9 cellular contexts compared by ENCODE assay signal in the genomic region with DNA sequence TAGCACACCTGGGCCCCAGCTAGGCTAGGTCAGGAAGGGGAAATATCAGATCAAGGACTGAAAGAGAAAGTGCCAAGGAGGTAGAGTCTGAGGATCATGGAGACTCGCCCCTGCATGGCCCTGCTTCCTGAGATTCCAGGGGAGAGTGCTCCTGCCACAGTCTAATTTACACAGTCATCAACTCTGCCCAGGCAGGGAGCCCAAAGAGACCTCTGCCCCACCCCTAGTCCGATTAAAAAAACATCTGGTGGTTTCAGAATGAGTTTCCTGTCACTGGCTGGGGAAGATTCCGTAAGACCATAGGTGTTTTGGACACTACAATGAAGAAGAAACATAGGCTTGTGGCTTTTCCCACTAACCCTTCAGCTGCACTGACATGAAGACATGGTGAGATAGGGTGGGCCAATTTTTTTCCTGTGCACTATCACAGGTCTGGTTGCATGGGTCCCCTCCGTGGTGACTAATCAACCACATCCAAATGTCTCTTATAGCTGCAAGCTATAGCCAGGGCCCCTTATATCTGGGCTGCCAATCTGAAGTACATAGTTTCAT. TPM values are rescaled to one million over a fixed set of nuclear protein-coding genes. Genes with fewer than 3 reads are reported as not detected.
A peak's percentile ranks its signal among the peaks of the same experiment; 100 is the strongest.
DNase-seq lines count a peak whose midpoint lies in the region; ATAC-seq and TF ChIP-seq lines count a peak whose summit lies in the region.
"Had no signal": no experiment of that assay in that cellular context is flagged by ENCODE, and none has a peak within 500 bp of the region (broad histone marks: within the 10 kb centered on the region; RNA-seq: fewer than 3 reads in every experiment).

No MANE protein-coding gene starts in this region.

- TF ChIP-seq CTCF in prostate gland (IDR thresholded peaks at IDR 0.05) (no peak), WERI-Rb-1 (IDR thresholded peaks at IDR 0.05; ENCODE audit: low read depth, low read length) (no peak)

- H3K27ac Mint-ChIP-seq in CD4-positive, alpha-beta memory T cell: peak overlapping the region in 3 of 7 donors; percentile 53 to 79 (median 73)

- H3K9me3 ChIP-seq in CD4-positive, alpha-beta memory T cell (ENCODE audit: control insufficient read depth in 1 of 2, low read length in 2 of 2): no peaks in the 10 kb centered on the region
- H3K9me3 ChIP-seq in prostate gland (no peaks in the 10 kb centered on the region), WERI-Rb-1 (ENCODE audit: severe bottlenecking) (no peaks in the 10 kb centered on the region)

- H3K36me3 ChIP-seq in CD4-positive, alpha-beta memory T cell (ENCODE audit: insufficient read depth, low read length): no peaks in the 10 kb centered on the region
- H3K36me3 ChIP-seq in prostate gland (no peaks in the 10 kb centered on the region), WERI-Rb-1 (no peaks in the 10 kb centered on the region)

- H3K4me3 Mint-ChIP-seq in CD4-positive, alpha-beta memory T cell: peak overlapping the region; percentile 40 to 80 (median 65)
- H3K4me3 Mint-ChIP-seq in activated T-cell treated with anti-CD3 and anti-CD28 coated beads, Interleukin-2, amount 50 U/mL, for 4 hours: peak overlapping the region; percentile 12

- peaks cover 15% of the 10 kb centered on the region for H3K4me1 ChIP-seq in CD4-positive, alpha-beta memory T cell (ENCODE audit: insufficient read depth, low read length)
- no peaks in the 10 kb centered on the region for H3K4me1 ChIP-seq in prostate gland (replicated peaks)

- peak overlapping the region in 1 of 2 donors; percentile 11 for H3K4me3 ChIP-seq in CD4-positive, alpha-beta memory T cell (ENCODE audit: low read length in 2 of 2)
- H3K4me3 ChIP-seq in prostate gland (no peak overlapping the region), WERI-Rb-1 (ENCODE audit: low read depth, low read length) (no peak overlapping the region)

- H3K4me1 Mint-ChIP-seq in CD4-positive, alpha-beta memory T cell: peaks cover 11 to 22% (median 13%) of the 10 kb centered on the region in 4 donors
- peaks cover 64% of the 10 kb centered on the region for H3K4me1 Mint-ChIP-seq in activated T-cell treated with anti-CD3 and anti-CD28 coated beads, Interleukin-2, amount 50 U/mL, for 4 hours (ENCODE audit: low read depth)

- ATAC-seq in GM19351 (IDR thresholded peaks at IDR 0.05; ENCODE audit: unreplicated experiment) (peak; percentile 93), HG03175 (IDR thresholded peaks at IDR 0.05; ENCODE audit: unreplicated experiment) (peak; percentile 95)
- peak; percentile 86 to 91 for ATAC-seq in activated T-cell treated with anti-CD3 and anti-CD28 coated beads, Interleukin-2, amount 50 U/mL, for 4 hours

- no peaks in the 10 kb centered on the region for H3K27me3 ChIP-seq in CD4-positive, alpha-beta memory T cell (ENCODE audit: insufficient read depth, low read length)
- H3K27me3 ChIP-seq in prostate gland (replicated peaks; ENCODE audit: insufficient read depth) (no peaks in the 10 kb centered on the region), WERI-Rb-1 (ENCODE audit: insufficient read depth, low read depth, severe bottlenecking) (peaks cover 23% of the 10 kb centered on the region)

- intact Hi-C loops in CD4-positive, alpha-beta memory T cell (cut with micrococcal nuclease): no loop called here
- intact Hi-C loops in prostate gland (cut with DNase I): no loop called here

- 54% methylated on average over 4 of the region's 4 CpGs for WGBS in prostate gland

- H3K36me3 Mint-ChIP-seq in CD4-positive, alpha-beta memory T cell: no peaks in the 10 kb centered on the region
- H3K36me3 Mint-ChIP-seq in activated T-cell treated with anti-CD3 and anti-CD28 coated beads, Interleukin-2, amount 50 U/mL, for 4 hours (ENCODE audit: insufficient read depth): no peaks in the 10 kb centered on the region

- H3K9me3 Mint-ChIP-seq in CD4-positive, alpha-beta memory T cell: no peaks in the 10 kb centered on the region
- no peaks in the 10 kb centered on the region for H3K9me3 Mint-ChIP-seq in activated T-cell treated with anti-CD3 and anti-CD28 coated beads, Interleukin-2, amount 50 U/mL, for 4 hours

- CTCF ChIA-PET in CD4-positive, alpha-beta memory T cell (lab: Charles Lee; ENCODE audit: partially characterized antibody): interaction anchor here (1.0 kb wide), 1 partner anchor 60 kb away, joined by 3 read pairs; no protein-coding TSS in a partner anchor

- no peak for TF ChIP-seq POLR2A in prostate gland (IDR thresholded peaks at IDR 0.05)

- peaks cover 0 to 1% of the 10 kb centered on the region in 2 donors for H3K27me3 Mint-ChIP-seq in CD4-positive, alpha-beta memory T cell
- no peaks in the 10 kb centered on the region for H3K27me3 Mint-ChIP-seq in activated T-cell treated with anti-CD3 and anti-CD28 coated beads, Interleukin-2, amount 50 U/mL, for 4 hours (ENCODE audit: low read depth)

- POLR2A ChIA-PET in CD4-positive, alpha-beta memory T cell (lab: Charles Lee; ENCODE audit: partially characterized antibody): interaction anchor here (0.7 kb wide), 1 partner anchor 11 kb away, joined by 3 read pairs; no protein-coding TSS in a partner anchor

- no peak for DNase-seq in CD4-positive, alpha-beta memory T cell
- no peak for DNase-seq in activated T-cell treated with anti-CD3 and anti-CD28 coated beads, Interleukin-2, amount 50 U/mL, for 4 hours
- DNase-seq in prostate gland (ENCODE audit: low spot score): no peak
- no peak for DNase-seq in WERI-Rb-1
- no peak for DNase-seq in UCSD-AML1 (lab: John Stamatoyannopoulos, UW; ENCODE audit: unreplicated experiment)
- DNase-seq in activated effector memory CD4-positive, alpha-beta T cell treated with anti-CD3 and anti-CD28 coated beads, Interleukin-2, amount 50 U/mL, for 16 hours: no peak

- H3K27ac ChIP-seq in CD4-positive, alpha-beta memory T cell (ENCODE audit: low read depth, low read length): no peak overlapping the region
- H3K27ac ChIP-seq in prostate gland: no peak overlapping the region
- no peak overlapping the region for H3K27ac ChIP-seq in WERI-Rb-1
- H3K27ac ChIP-seq: VCaP had no signal

RNA-seq across cellular contexts. Expression of a gene that starts 31.5 kb away (rescaled TPM):
- total RNA-seq in CD4-positive, alpha-beta memory T cell: not detected
- polyA plus RNA-seq in CD4-positive, alpha-beta memory T cell: under 1 TPM; 0.21 to 0.82 TPM
- total RNA-seq in activated T-cell treated with anti-CD3 and anti-CD28 coated beads, Interleukin-2, amount 50 U/mL, for 4 hours: 1,000 to 10,000 TPM; 1,078 to 3,056 (median 1,179) TPM
- total RNA-seq in prostate gland: 1 to 10 TPM in 1 of 2 donors, not detected in 1; 1.1 TPM

RNA-seq across cellular contexts. Expression of a gene that starts 56.0 kb away (rescaled TPM):
- total RNA-seq in CD4-positive, alpha-beta memory T cell: not detected
- 1 to 10 TPM in 1 of 2 donors, under 1 TPM in 1; 0.63 to 8.1 TPM for polyA plus RNA-seq in CD4-positive, alpha-beta memory T cell
- 100 to 1,000 TPM in 1 of 3 donors, 10 to 100 TPM in 2; 34.7 to 116 (median 58.8) TPM for total RNA-seq in activated T-cell treated with anti-CD3 and anti-CD28 coated beads, Interleukin-2, amount 50 U/mL, for 4 hours
- under 1 TPM in 1 of 2 donors, not detected in 1; 0.55 TPM for total RNA-seq in prostate gland

Comparison
In these comparisons a context has a peak if more than half of its experiments do, and no peak if none do; other contexts are left out.
1. RNA of a gene that starts 31.5 kb away (total RNA-seq): 1,078 to 3,056 TPM in activated T-cell treated with anti-CD3 and anti-CD28 coated beads, Interleukin-2, amount 50 U/mL, for 4 hours; 1.1 TPM in prostate gland and not detected in CD4-positive, alpha-beta memory T cell; every median in the first group is over 100 times any median in the second.
2. RNA of a gene that starts 56.0 kb away (total RNA-seq): 34.7 to 116 TPM in activated T-cell treated with anti-CD3 and anti-CD28 coated beads, Interleukin-2, amount 50 U/mL, for 4 hours; 0.55 TPM in prostate gland and not detected in CD4-positive, alpha-beta memory T cell; every median in the first group is over 10 times any median in the second.
3. Peak in every context shown above with its lines, with median percentiles within 50 percentile points of each other: ATAC-seq.